20 cellular contexts compared by ENCODE assay signal in genomic region chr6:129279343-129280104, GRCh38.
"Had no signal": no experiment of that assay in that cellular context is flagged by ENCODE, and none has a peak within 500 bp of the region (broad histone marks: within the 10 kb centered on the region; RNA-seq: fewer than 3 reads in every experiment).

No MANE protein-coding gene starts in this region.

- H3K9me3 ChIP-seq: gastroesophageal sphincter, left lung, psoas muscle, testis, upper lobe of right lung had no signal

- H3K4me3 ChIP-seq: gastroesophageal sphincter, left lung, psoas muscle, testis, upper lobe of right lung had no signal

- ATAC-seq: activated CD8-positive, alpha-beta T cell treated with anti-CD3 and anti-CD28 coated beads for 36 hours; activated T-cell treated with anti-CD3 and anti-CD28 coated beads, Interleukin-2, amount 50 U/mL, for 72 hours; effector memory CD8-positive, alpha-beta T cell; gastroesophageal sphincter; left lung; naive thymus-derived CD8-positive, alpha-beta T cell; psoas muscle; SK-N-SH treated with all-trans-retinoic acid at 6 μM for 48 hours; stimulated activated naive CD8-positive, alpha-beta T cell treated with anti-CD3 and anti-CD28 coated beads, Interleukin-15, amount 100 ng/mL, for 72 hours; upper lobe of right lung had no signal

- H3K27ac ChIP-seq: brain microvascular endothelial cell, epithelial cell of prostate, gastroesophageal sphincter, left lung, psoas muscle, testis, upper lobe of right lung had no signal

- DNase-seq: activated CD4-positive, alpha-beta T cell treated with anti-CD3 and anti-CD28 coated beads for 4 hours; activated CD8-positive, alpha-beta T cell treated with anti-CD3 and anti-CD28 coated beads for 36 hours; activated gamma-delta T cell treated with Interleukin-2 at 50 U/mL for 16 hours; activated naive CD8-positive, alpha-beta T cell treated with anti-CD3 and anti-CD28 coated beads, Interleukin-2, amount 10 ng/mL, durations not matched to agents 7 days and 5 days; activated T-cell treated with anti-CD3 and anti-CD28 coated beads, Interleukin-2, amount 50 U/mL, for 72 hours; anterior cingulate cortex; brain microvascular endothelial cell; cerebellar nuclear complex; effector memory CD8-positive, alpha-beta T cell; islet precursor cell; left lung; naive thymus-derived CD8-positive, alpha-beta T cell; psoas muscle; stimulated activated CD4-positive, alpha-beta T cell treated with anti-CD3 and anti-CD28 coated beads, Interleukin-1b, Interleukin-23, amount 100 ng/mL, for 48 hours; stimulated activated naive CD8-positive, alpha-beta T cell treated with anti-CD3 and anti-CD28 coated beads, Interleukin-15, amount 100 ng/mL, for 72 hours; testis; upper lobe of right lung had no signal

- H3K27me3 ChIP-seq: brain microvascular endothelial cell, gastroesophageal sphincter, left lung, testis, upper lobe of right lung had no signal

- H3K36me3 ChIP-seq: brain microvascular endothelial cell, gastroesophageal sphincter, left lung, upper lobe of right lung had no signal
